Comparison of ENCODE assay signal across 30 cellular contexts in the genomic region with DNA sequence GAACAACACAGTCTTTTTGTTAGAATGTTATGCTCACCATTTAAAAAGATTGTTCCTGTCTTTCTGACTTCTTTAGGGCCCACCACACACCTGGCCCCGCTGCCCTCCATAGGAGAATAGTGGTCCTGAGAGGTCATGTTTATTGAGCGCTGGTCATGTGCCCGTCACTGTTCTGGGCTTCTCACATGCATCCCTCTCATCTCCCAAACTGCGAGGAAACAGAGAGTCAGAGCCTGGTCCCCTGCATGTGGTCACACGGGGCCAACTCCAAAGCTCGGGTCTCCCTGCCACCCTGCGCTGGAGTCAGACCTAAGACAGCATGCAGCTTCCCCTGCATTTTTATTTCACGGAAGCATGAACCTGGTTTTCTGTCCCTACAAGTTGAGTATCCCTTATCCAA.
DNase-seq lines count a peak whose midpoint lies in the region; ATAC-seq and TF ChIP-seq lines count a peak whose summit lies in the region.
"Had no signal": no experiment of that assay in that cellular context is flagged by ENCODE, and none has a peak within 500 bp of the region (broad histone marks: within the 10 kb centered on the region; RNA-seq: fewer than 3 reads in every experiment).

No MANE protein-coding gene starts in this region.

- H3K4me3 ChIP-seq in CD4-positive, alpha-beta memory T cell (ENCODE audit: low read length in 2 of 2), result no peak overlapping the region
- H3K4me3 ChIP-seq in body of pancreas, result no peak overlapping the region
- H3K4me3 ChIP-seq: K562, pancreas, thoracic aorta had no signal

- H3K27me3 Mint-ChIP-seq in activated CD4-positive, alpha-beta T cell treated with anti-CD3 and anti-CD28 coated beads, Interleukin-2, amount 10 ng/mL, durations not matched to agents 7 days and 5 days, result no peaks in the 10 kb centered on the region
- no peaks in the 10 kb centered on the region for H3K27me3 Mint-ChIP-seq in CD4-positive, alpha-beta memory T cell
- no peaks in the 10 kb centered on the region for H3K27me3 Mint-ChIP-seq in central memory CD8-positive, alpha-beta T cell
- no peaks in the 10 kb centered on the region for H3K27me3 Mint-ChIP-seq in naive thymus-derived CD8-positive, alpha-beta T cell
- H3K27me3 Mint-ChIP-seq: stimulated activated naive CD8-positive, alpha-beta T cell treated with anti-CD3 and anti-CD28 coated beads, Interleukin-15, amount 100 ng/mL, for 72 hours had no signal

- H3K4me1 ChIP-seq in CD4-positive, alpha-beta memory T cell (ENCODE audit: insufficient read depth, low read length), result peaks cover 85% of the 10 kb centered on the region
- no peaks in the 10 kb centered on the region for H3K4me1 ChIP-seq in body of pancreas
- H3K4me1 ChIP-seq: pancreas had no signal

- H3K4me1 Mint-ChIP-seq in activated CD4-positive, alpha-beta T cell treated with anti-CD3 and anti-CD28 coated beads, Interleukin-2, amount 10 ng/mL, durations not matched to agents 7 days and 5 days, result peaks cover 92% of the 10 kb centered on the region
- peaks cover 65 to 96% (median 81%) of the 10 kb centered on the region in 4 donors for H3K4me1 Mint-ChIP-seq in CD4-positive, alpha-beta memory T cell
- H3K4me1 Mint-ChIP-seq in central memory CD8-positive, alpha-beta T cell, result peaks cover 77% of the 10 kb centered on the region
- H3K4me1 Mint-ChIP-seq in naive thymus-derived CD8-positive, alpha-beta T cell, result peaks cover 56 to 97% (median 89%) of the 10 kb centered on the region in 4 donors
- H3K4me1 Mint-ChIP-seq: neural crest cell had no signal

- no peak overlapping the region for H3K27ac ChIP-seq in CD4-positive, alpha-beta memory T cell (ENCODE audit: low read depth, low read length)
- H3K27ac ChIP-seq in body of pancreas, result no peak overlapping the region
- H3K27ac ChIP-seq: brain microvascular endothelial cell, pancreas, thoracic aorta had no signal

- POLR2A ChIA-PET in activated CD4-positive, alpha-beta T cell treated with anti-CD3 and anti-CD28 coated beads, Interleukin-2, amount 10 ng/mL, durations not matched to agents 7 days and 5 days (lab: Charles Lee), result no interaction called here
- POLR2A ChIA-PET in CD4-positive, alpha-beta memory T cell (lab: Charles Lee; ENCODE audit: partially characterized antibody), result interaction anchor here (1.5 to 14.0 kb wide), 6 partner anchors 11 to 96 kb away, joined by 3 to 361 read pairs (median 37); a partner anchor contains a TSS
- POLR2A ChIA-PET in naive thymus-derived CD8-positive, alpha-beta T cell (lab: Charles Lee), result interaction anchor here (1.2 to 3.9 kb wide), 3 partner anchors 12 to 108 kb away, joined by 3 to 29 read pairs (median 4); no protein-coding TSS in a partner anchor

- peaks cover 77% of the 10 kb centered on the region for H3K36me3 Mint-ChIP-seq in activated CD4-positive, alpha-beta T cell treated with anti-CD3 and anti-CD28 coated beads, Interleukin-2, amount 10 ng/mL, durations not matched to agents 7 days and 5 days (ENCODE audit: low read depth)
- peaks cover 36 to 48% of the 10 kb centered on the region in 2 donors for H3K36me3 Mint-ChIP-seq in CD4-positive, alpha-beta memory T cell
- H3K36me3 Mint-ChIP-seq in central memory CD8-positive, alpha-beta T cell (ENCODE audit: insufficient read depth), result peaks cover 36% of the 10 kb centered on the region
- peaks cover 0 to 40% (median 32%) of the 10 kb centered on the region in 3 donors for H3K36me3 Mint-ChIP-seq in naive thymus-derived CD8-positive, alpha-beta T cell

- no peak for TF ChIP-seq CTCF in body of pancreas (IDR thresholded peaks at IDR 0.05)

- H3K36me3 ChIP-seq in CD4-positive, alpha-beta memory T cell (ENCODE audit: insufficient read depth, low read length), result no peaks in the 10 kb centered on the region
- H3K36me3 ChIP-seq in body of pancreas (replicated peaks in 1 of 2; ENCODE audit: insufficient read depth in 1 of 2, low read depth in 2 of 2), result peaks cover 0 to 4% of the 10 kb centered on the region in 2 donors
- H3K36me3 ChIP-seq: brain microvascular endothelial cell, pancreas had no signal

- no peak for ATAC-seq in central memory CD8-positive, alpha-beta T cell (replicated peaks; ENCODE audit: extremely low read depth, poor library complexity, severe bottlenecking)
- no peak for ATAC-seq in naive thymus-derived CD8-positive, alpha-beta T cell
- ATAC-seq in HG02981 (IDR thresholded peaks at IDR 0.05; ENCODE audit: unreplicated experiment), result no peak
- no peak for ATAC-seq in body of pancreas
- ATAC-seq: K562; left colon; pancreas; stimulated activated naive CD8-positive, alpha-beta T cell treated with anti-CD3 and anti-CD28 coated beads, Interleukin-15, amount 100 ng/mL, for 72 hours had no signal

- intact Hi-C loops in CD4-positive, alpha-beta memory T cell (cut with micrococcal nuclease), result no loop called here
- intact Hi-C loops in body of pancreas (cut with DNase I), result no loop called here

- no peaks in the 10 kb centered on the region for H3K9me3 ChIP-seq in CD4-positive, alpha-beta memory T cell (ENCODE audit: control insufficient read depth in 1 of 2, low read length in 2 of 2)
- no peaks in the 10 kb centered on the region for H3K9me3 ChIP-seq in body of pancreas
- H3K9me3 ChIP-seq: pancreas, thoracic aorta had no signal

- H3K4me3 Mint-ChIP-seq in activated CD4-positive, alpha-beta T cell treated with anti-CD3 and anti-CD28 coated beads, Interleukin-2, amount 10 ng/mL, durations not matched to agents 7 days and 5 days, result no peak overlapping the region
- peak overlapping the region in 1 of 8 donors; percentile 20 for H3K4me3 Mint-ChIP-seq in CD4-positive, alpha-beta memory T cell
- no peak overlapping the region for H3K4me3 Mint-ChIP-seq in central memory CD8-positive, alpha-beta T cell
- peak overlapping the region in 3 of 10 donors; percentile 7 to 41 (median 20) for H3K4me3 Mint-ChIP-seq in naive thymus-derived CD8-positive, alpha-beta T cell
- H3K4me3 Mint-ChIP-seq: activated T-helper 1 cell treated with anti-CD3 and anti-CD28 coated beads, Interleukin-12 subunit alpha, Interleukin-12 subunit beta, Interleukin-2, Interleukin-4 antibody, amounts not matched to agents 30 ng/mL and 10 ng/mL and 1 ng/mL, durations not matched to agents 14 hours and 24 hours and 36 hours; CD14-positive monocyte; neural crest cell; stimulated activated naive CD8-positive, alpha-beta T cell treated with anti-CD3 and anti-CD28 coated beads, Interleukin-15, amount 100 ng/mL, for 72 hours had no signal

- DNase-seq in activated CD4-positive, alpha-beta T cell treated with anti-CD3 and anti-CD28 coated beads, Interleukin-2, amount 10 ng/mL, durations not matched to agents 7 days and 5 days, result peak; percentile 3
- DNase-seq in activated CD4-positive, alpha-beta T cell treated with anti-CD3 and anti-CD28 coated beads, Interleukin-2, amount 50 U/mL, for 1 hour, result no peak
- no peak for DNase-seq in CD4-positive, alpha-beta memory T cell
- no peak for DNase-seq in central memory CD8-positive, alpha-beta T cell (ENCODE audit: low spot score in 2 of 2)
- DNase-seq in naive thymus-derived CD8-positive, alpha-beta T cell, result no peak
- DNase-seq in NCI-H1417 (lab: John Stamatoyannopoulos, UW) (no peak), body of pancreas (no peak)
- DNase-seq: 8988T; activated naive CD4-positive, alpha-beta T cell treated with Interleukin-2 at 50 U/mL for 16 hours; brain microvascular endothelial cell; effector CD8-positive, alpha-beta T cell; erythroblast; GOT3; hypothalamus; left colon; NCI-H1092; NCI-H187; NCI-H2171; NCI-H510A; pancreas; retina; small intestine; T-helper 1 cell had no signal

- H3K9me3 Mint-ChIP-seq in activated CD4-positive, alpha-beta T cell treated with anti-CD3 and anti-CD28 coated beads, Interleukin-2, amount 10 ng/mL, durations not matched to agents 7 days and 5 days, result no peaks in the 10 kb centered on the region
- H3K9me3 Mint-ChIP-seq in CD4-positive, alpha-beta memory T cell, result peaks cover 0 to 2% (median 0%) of the 10 kb centered on the region in 8 donors
- no peaks in the 10 kb centered on the region for H3K9me3 Mint-ChIP-seq in central memory CD8-positive, alpha-beta T cell
- no peaks in the 10 kb centered on the region for H3K9me3 Mint-ChIP-seq in naive thymus-derived CD8-positive, alpha-beta T cell
- H3K9me3 Mint-ChIP-seq: activated T-helper 1 cell treated with anti-CD3 and anti-CD28 coated beads, Interleukin-12 subunit alpha, Interleukin-12 subunit beta, Interleukin-2, Interleukin-4 antibody, amounts not matched to agents 30 ng/mL and 10 ng/mL and 1 ng/mL, durations not matched to agents 14 hours and 24 hours and 36 hours; CD14-positive monocyte; neural crest cell; stimulated activated naive CD8-positive, alpha-beta T cell treated with anti-CD3 and anti-CD28 coated beads, Interleukin-15, amount 100 ng/mL, for 72 hours had no signal

- no peaks in the 10 kb centered on the region for H3K27me3 ChIP-seq in CD4-positive, alpha-beta memory T cell (ENCODE audit: insufficient read depth, low read length)
- no peaks in the 10 kb centered on the region for H3K27me3 ChIP-seq in body of pancreas
- H3K27me3 ChIP-seq: brain microvascular endothelial cell, pancreas had no signal

- CTCF ChIA-PET in activated CD4-positive, alpha-beta T cell treated with anti-CD3 and anti-CD28 coated beads, Interleukin-2, amount 10 ng/mL, durations not matched to agents 7 days and 5 days (lab: Charles Lee), result interaction anchor here (0.9 to 1.7 kb wide), 2 partner anchors 9 to 11 kb away, joined by 3 to 4 read pairs; no protein-coding TSS in a partner anchor
- CTCF ChIA-PET in CD4-positive, alpha-beta memory T cell (lab: Charles Lee; ENCODE audit: partially characterized antibody), result interaction anchor here (1.0 to 10.7 kb wide), 3 partner anchors 10 to 108 kb away, joined by 3 to 67 read pairs (median 26); no protein-coding TSS in a partner anchor

- TF ChIP-seq POLR2A in body of pancreas (IDR thresholded peaks at IDR 0.05), result no peak

- peak overlapping the region; percentile 38 for H3K27ac Mint-ChIP-seq in activated CD4-positive, alpha-beta T cell treated with anti-CD3 and anti-CD28 coated beads, Interleukin-2, amount 10 ng/mL, durations not matched to agents 7 days and 5 days
- peak overlapping the region in 6 of 7 donors; percentile 57 to 99 (median 89) for H3K27ac Mint-ChIP-seq in CD4-positive, alpha-beta memory T cell
- H3K27ac Mint-ChIP-seq in central memory CD8-positive, alpha-beta T cell (ENCODE audit: low read depth), result peak overlapping the region; percentile 62
- peak overlapping the region; percentile 76 to 100 (median 99) for H3K27ac Mint-ChIP-seq in naive thymus-derived CD8-positive, alpha-beta T cell
- H3K27ac Mint-ChIP-seq: activated T-helper 1 cell treated with anti-CD3 and anti-CD28 coated beads, Interleukin-12 subunit alpha, Interleukin-12 subunit beta, Interleukin-2, Interleukin-4 antibody, amounts not matched to agents 30 ng/mL and 10 ng/mL and 1 ng/mL, durations not matched to agents 14 hours and 24 hours and 36 hours had no signal

- WGBS in body of pancreas, 2 donors, result 96 to 97% methylated on average over 8 of the region's 8 CpGs

Comparison
In these comparisons a context has a peak if more than half of its experiments do, and no peak if none do; other contexts are left out.
1. H3K27ac Mint-ChIP-seq: peak in every context shown above with its lines; median percentile 99 in naive thymus-derived CD8-positive, alpha-beta T cell; 89 in CD4-positive, alpha-beta memory T cell; 62 in central memory CD8-positive, alpha-beta T cell; 38 in activated CD4-positive, alpha-beta T cell treated with anti-CD3 and anti-CD28 coated beads, Interleukin-2, amount 10 ng/mL, durations not matched to agents 7 days and 5 days.